In genomic region chr20:10672579-10673127, GRCh38 we compare ENCODE assay signal across 8 cellular contexts. TPM values are rescaled to one million over a fixed set of nuclear protein-coding genes. Genes with fewer than 3 reads are reported as not detected.
DNase-seq lines count a peak whose midpoint lies in the region; ATAC-seq and TF ChIP-seq lines count a peak whose summit lies in the region.

No MANE protein-coding gene starts in this region.

- peak overlapping the region; percentile 88 for H3K4me3 Mint-ChIP-seq in activated T-helper 17 cell treated with anti-CD3 and anti-CD28 coated beads, Interleukin-2, amount 50 U/mL, for 72 hours
- peak overlapping the region; percentile 88 for H3K4me3 Mint-ChIP-seq in neural progenitor cell

- peaks cover 5% of the 10 kb centered on the region for H3K36me3 Mint-ChIP-seq in activated T-helper 17 cell treated with anti-CD3 and anti-CD28 coated beads, Interleukin-2, amount 50 U/mL, for 72 hours (ENCODE audit: low read depth)
- H3K36me3 Mint-ChIP-seq in neural progenitor cell, result peaks cover 13% of the 10 kb centered on the region

- H3K9ac ChIP-seq in neural progenitor cell, result peak overlapping the region; percentile 57

- peak overlapping the region; percentile 93 for H3K4me2 ChIP-seq in neural progenitor cell

- DNase-seq in activated effector memory CD4-positive, alpha-beta T cell treated with anti-CD3 and anti-CD28 coated beads, Interleukin-2, amount 50 U/mL, for 16 hours, result peak; percentile 71
- no peak for DNase-seq in activated effector memory CD4-positive, alpha-beta T cell treated with Interleukin-2 at 50 U/mL for 16 hours
- peak; percentile 79 for DNase-seq in NCI-H748 (lab: John Stamatoyannopoulos, UW; ENCODE audit: unreplicated experiment)
- peak; percentile 34 for DNase-seq in foreskin melanocyte
- DNase-seq in neural progenitor cell (ENCODE audit: low spot score), result peak; percentile 58

- peaks cover 4% of the 10 kb centered on the region for H3K36me3 ChIP-seq in neural progenitor cell

- peak overlapping the region; percentile 50 for H3K27ac Mint-ChIP-seq in activated T-helper 17 cell treated with anti-CD3 and anti-CD28 coated beads, Interleukin-2, amount 50 U/mL, for 72 hours
- peak overlapping the region; percentile 82 for H3K27ac Mint-ChIP-seq in neural progenitor cell

- H3F3A ChIP-seq in neural progenitor cell (ENCODE audit: low read depth), result peaks cover 61% of the 10 kb centered on the region

- peaks cover 56% of the 10 kb centered on the region for H4K20me1 ChIP-seq in neural progenitor cell (ENCODE audit: low read depth)

- ATAC-seq in activated T-helper 17 cell treated with anti-CD3 and anti-CD28 coated beads, Interleukin-2, amount 50 U/mL, for 72 hours (replicated peaks), result no peak
- no peak for ATAC-seq in HG03439 (IDR thresholded peaks at IDR 0.05; ENCODE audit: unreplicated experiment)
- ATAC-seq in HG02840 (IDR thresholded peaks at IDR 0.05; ENCODE audit: low FRiP score, unreplicated experiment), result no peak

- H3K79me2 ChIP-seq in neural progenitor cell (ENCODE audit: low read depth), result peaks cover 59% of the 10 kb centered on the region

- H3K27me3 ChIP-seq in neural progenitor cell, result no peaks in the 10 kb centered on the region

- no peak for TF ChIP-seq CTCF in neural progenitor cell (IDR thresholded peaks at IDR 0.05)

- H3K27me3 Mint-ChIP-seq in activated T-helper 17 cell treated with anti-CD3 and anti-CD28 coated beads, Interleukin-2, amount 50 U/mL, for 72 hours, result peaks cover 45% of the 10 kb centered on the region
- peaks cover 3% of the 10 kb centered on the region for H3K27me3 Mint-ChIP-seq in neural progenitor cell (ENCODE audit: insufficient read depth, low read depth)

- H3K9me3 Mint-ChIP-seq in activated T-helper 17 cell treated with anti-CD3 and anti-CD28 coated beads, Interleukin-2, amount 50 U/mL, for 72 hours, result no peaks in the 10 kb centered on the region
- no peaks in the 10 kb centered on the region for H3K9me3 Mint-ChIP-seq in neural progenitor cell

- peaks cover 35% of the 10 kb centered on the region for H3K4me1 ChIP-seq in neural progenitor cell

- no peaks in the 10 kb centered on the region for H3K9me3 ChIP-seq in neural progenitor cell (ENCODE audit: low read depth)

- peak overlapping the region; percentile 87 for H3K4me3 ChIP-seq in neural progenitor cell

- H2AFZ ChIP-seq in neural progenitor cell (replicated peaks), result no peak overlapping the region

- H3K4me1 Mint-ChIP-seq in activated T-helper 17 cell treated with anti-CD3 and anti-CD28 coated beads, Interleukin-2, amount 50 U/mL, for 72 hours, result peaks cover 5% of the 10 kb centered on the region
- H3K4me1 Mint-ChIP-seq in neural progenitor cell, result peaks cover 46% of the 10 kb centered on the region

- H3K27ac ChIP-seq in neural progenitor cell, result peak overlapping the region; percentile 76

RNA-seq across cellular contexts. Expression of gene JAG1, which starts 1.1 kb away (rescaled TPM):
- total RNA-seq in activated T-helper 17 cell treated with anti-CD3 and anti-CD28 coated beads, Interleukin-2, amount 50 U/mL, for 72 hours, result under 1 TPM in 1 of 2 donors, not detected in 1; 0.98 TPM
- 121 and 129 TPM in 2 replicates for total RNA-seq in neural progenitor cell (ENCODE audit: low replicate concordance)

Comparison
In these comparisons a context has a peak if more than half of its experiments do, and no peak if none do; other contexts are left out.
1. RNA of gene JAG1, which starts 1.1 kb away (total RNA-seq): 121 to 129 TPM in neural progenitor cell; 0.98 TPM in activated T-helper 17 cell treated with anti-CD3 and anti-CD28 coated beads, Interleukin-2, amount 50 U/mL, for 72 hours; every median in the first group is over 10 times any median in the second.